12 cellular contexts compared by ENCODE assay signal in genomic region chrX:47723689-47724088, GRCh38.
A peak's percentile ranks its signal among the peaks of the same experiment; 100 is the strongest.
DNase-seq lines count a peak whose midpoint lies in the region; TF ChIP-seq lines count a peak whose summit lies in the region.
"Had no signal": no experiment of that assay in that cellular context is flagged by ENCODE, and none has a peak within 500 bp of the region (broad histone marks: within the 10 kb centered on the region; RNA-seq: fewer than 3 reads in every experiment).

No MANE protein-coding gene starts in this region.

- H3K36me3 ChIP-seq in MG63: no peaks in the 10 kb centered on the region
- H3K36me3 ChIP-seq in ovary: no peaks in the 10 kb centered on the region
- H3K36me3 ChIP-seq: BE2C had no signal

- intact Hi-C loops in ovary (cut with DNase I): no loop called here

- TF ChIP-seq POLR2A in ovary (IDR thresholded peaks at IDR 0.05): no peak

- no peak overlapping the region for H3K4me3 ChIP-seq in MG63
- H3K4me3 ChIP-seq in choroid plexus epithelial cell (ENCODE audit: low read depth, low read length): no peak overlapping the region
- H3K4me3 ChIP-seq in ovary: no peak overlapping the region

- H3K4me1 ChIP-seq in ovary (ENCODE audit: insufficient read depth): no peaks in the 10 kb centered on the region
- H3K4me1 ChIP-seq: BE2C had no signal

- peak; percentile 53 for DNase-seq in activated CD8-positive, alpha-beta memory T cell treated with anti-CD3 and anti-CD28 coated beads, Interleukin-2, amount 50 U/mL, for 48 hours
- DNase-seq in activated CD8-positive, alpha-beta memory T cell treated with anti-CD3 and anti-CD28 coated beads for 24 hours: no peak
- DNase-seq in MG63: peak; percentile 1
- no peak for DNase-seq in choroid plexus epithelial cell (ENCODE audit: low read depth)
- peak; percentile 9 to 16 for DNase-seq in stimulated activated CD4-positive, alpha-beta T cell treated with anti-CD3 and anti-CD28 coated beads, Interleukin-4, amount 100 ng/mL, for 48 hours (ENCODE audit: low read depth in 2 of 2)
- DNase-seq in NCI-H2196 (lab: John Stamatoyannopoulos, UW; ENCODE audit: unreplicated experiment): no peak
- no peak for DNase-seq in ovary
- no peak for DNase-seq in germinal center (ENCODE audit: low spot score)
- DNase-seq: BE2C, islet precursor cell, NCI-H2171 treated with DMSO at 0.1 percent for 48 hours had no signal

- no peaks in the 10 kb centered on the region for H3K9me3 ChIP-seq in MG63
- H3K9me3 ChIP-seq in ovary: no peaks in the 10 kb centered on the region
- H3K9me3 ChIP-seq: BE2C had no signal

- H3K27me3 ChIP-seq in MG63 (no peaks in the 10 kb centered on the region), ovary (no peaks in the 10 kb centered on the region)
- H3K27me3 ChIP-seq: BE2C had no signal

- TF ChIP-seq EP300 in ovary (IDR thresholded peaks at IDR 0.05): no peak

- 77 to 83% (median 81%) methylated on average over 9 of the region's 9 CpGs for WGBS in ovary, 3 donors

- no peak overlapping the region for H3K27ac ChIP-seq in ovary
- H3K27ac ChIP-seq: KMS-11 had no signal

- peak; percentile 19 for TF ChIP-seq CTCF in choroid plexus epithelial cell (conservative IDR thresholded peaks at IDR 0.05; ENCODE audit: low read depth, low read length)
- TF ChIP-seq CTCF in ovary (IDR thresholded peaks at IDR 0.05): no peak

Comparison
In these comparisons a context has a peak if more than half of its experiments do, and no peak if none do; other contexts are left out.
1. DNase-seq: peak in activated CD8-positive, alpha-beta memory T cell treated with anti-CD3 and anti-CD28 coated beads, Interleukin-2, amount 50 U/mL, for 48 hours (single experiment), MG63 (single experiment) and stimulated activated CD4-positive, alpha-beta T cell treated with anti-CD3 and anti-CD28 coated beads, Interleukin-4, amount 100 ng/mL, for 48 hours (2 of 2); none in activated CD8-positive, alpha-beta memory T cell treated with anti-CD3 and anti-CD28 coated beads for 24 hours (single experiment), choroid plexus epithelial cell (single experiment), NCI-H2196 (single experiment), ovary (0 of 5) and germinal center (single experiment).